ENCODE assay signal across 8 cellular contexts in the genomic region with DNA sequence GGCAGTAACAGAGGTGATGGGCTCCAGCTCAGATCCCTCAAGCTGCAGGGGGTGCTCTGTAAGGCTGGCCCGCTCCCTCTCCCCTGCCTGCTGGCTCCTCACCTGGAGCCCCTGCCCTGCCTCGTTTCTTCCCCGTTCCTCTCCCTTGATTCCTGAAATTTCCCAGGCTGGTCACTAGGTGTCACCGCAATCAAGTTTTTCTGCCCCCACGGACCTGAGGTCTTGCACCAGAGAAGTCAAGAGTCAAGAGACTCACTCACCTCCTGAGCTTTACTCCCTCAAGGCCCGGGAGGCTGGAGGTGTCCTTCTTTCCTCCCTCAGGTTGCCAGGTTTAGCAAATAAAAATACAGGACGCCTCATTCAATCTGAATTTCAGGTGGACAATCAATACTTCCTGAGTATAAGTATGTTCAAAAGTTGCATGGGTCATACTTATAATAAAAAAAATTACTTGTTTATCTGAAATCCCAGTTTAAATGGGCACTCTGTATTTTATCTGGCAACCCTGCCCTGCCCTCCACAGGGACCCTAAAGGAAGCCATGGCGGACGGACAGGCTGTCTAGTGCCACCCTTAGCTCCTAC.
A peak's percentile ranks its signal among the peaks of the same experiment; 100 is the strongest.
DNase-seq lines count a peak whose midpoint lies in the region; ATAC-seq and TF ChIP-seq lines count a peak whose summit lies in the region.

No MANE protein-coding gene starts in this region.

- no peak overlapping the region for H3K27ac Mint-ChIP-seq in activated CD4-positive, alpha-beta T cell treated with anti-CD3 and anti-CD28 coated beads, Interleukin-2, amount 10 ng/mL, durations not matched to agents 24 days and 14 days

- no peaks in the 10 kb centered on the region for H3K36me3 Mint-ChIP-seq in activated CD4-positive, alpha-beta T cell treated with anti-CD3 and anti-CD28 coated beads, Interleukin-2, amount 10 ng/mL, durations not matched to agents 24 days and 14 days (ENCODE audit: low read depth)

- no peak for ATAC-seq in GM18520 (IDR thresholded peaks at IDR 0.05; ENCODE audit: unreplicated experiment)
- no peak for ATAC-seq in HG02759 (IDR thresholded peaks at IDR 0.05; ENCODE audit: unreplicated experiment)

- no peak overlapping the region for H3K4me3 ChIP-seq in epithelial cell of esophagus (ENCODE audit: low read length)

- peaks cover 2% of the 10 kb centered on the region for H3K27me3 Mint-ChIP-seq in activated CD4-positive, alpha-beta T cell treated with anti-CD3 and anti-CD28 coated beads, Interleukin-2, amount 10 ng/mL, durations not matched to agents 24 days and 14 days

- intact Hi-C loops in activated CD4-positive, alpha-beta T cell treated with anti-CD3 and anti-CD28 coated beads, Interleukin-2, amount 10 ng/mL, durations not matched to agents 24 days and 14 days (cut with micrococcal nuclease) = loop anchor here (1.0 kb wide), 2 partner anchors 72 to 111 kb away; no protein-coding TSS in a partner anchor

- DNase-seq in AG09319 (ENCODE audit: extremely low read depth, low read depth) (no peak), NCI-H2196 treated with DMSO at 0.1 percent for 48 hours (lab: John Stamatoyannopoulos, UW; ENCODE audit: unreplicated experiment) (peak; percentile 54), epithelial cell of esophagus (ENCODE audit: low read depth) (peak; percentile 69), myocyte (ENCODE audit: low read depth) (peak; percentile 65)
- peak; percentile 82 for DNase-seq in activated CD4-positive, alpha-beta T cell treated with anti-CD3 and anti-CD28 coated beads, Interleukin-2, amount 10 ng/mL, durations not matched to agents 24 days and 14 days

- H3K4me3 Mint-ChIP-seq in activated CD4-positive, alpha-beta T cell treated with anti-CD3 and anti-CD28 coated beads, Interleukin-2, amount 10 ng/mL, durations not matched to agents 24 days and 14 days = no peak overlapping the region

- TF ChIP-seq CTCF in AG09319 (IDR thresholded peaks at IDR 0.05; ENCODE audit: low read depth, low read length) = peak; percentile 78
- TF ChIP-seq CTCF in GM12874 (IDR thresholded peaks at IDR 0.05; ENCODE audit: insufficient read depth, low read depth, low read length) = peak; percentile 64
- TF ChIP-seq CTCF in epithelial cell of esophagus (IDR thresholded peaks at IDR 0.05; ENCODE audit: insufficient read depth, low read depth, low read length, missing control alignments) = peak; percentile 74

- H3K9me3 Mint-ChIP-seq in activated CD4-positive, alpha-beta T cell treated with anti-CD3 and anti-CD28 coated beads, Interleukin-2, amount 10 ng/mL, durations not matched to agents 24 days and 14 days = no peaks in the 10 kb centered on the region

- H3K4me1 Mint-ChIP-seq in activated CD4-positive, alpha-beta T cell treated with anti-CD3 and anti-CD28 coated beads, Interleukin-2, amount 10 ng/mL, durations not matched to agents 24 days and 14 days = peaks cover 14% of the 10 kb centered on the region
